ENCODE assay signal across 1 cellular context in genomic region chr5:41095324-41096101, GRCh38.
TF ChIP-seq lines count a peak whose summit lies in the region.

No MANE protein-coding gene starts in this region.

TF ChIP-seq in K562, 482 proteins besides CTCF, POLR2A, EP300 and RAD21:
- TF ChIP-seq MAFF (IDR thresholded peaks at IDR 0.05; ENCODE audit: low read length) (peak; percentile 41; the same call in 1 of the 2 replicates), CEBPZ (IDR thresholded peaks at IDR 0.05; ENCODE audit: borderline replicate concordance, low read depth, low read length) (no peak), ZNF655 (CRISPR knock-in tag; IDR thresholded peaks at IDR 0.05) (no peak), ELF1 (tag; IDR thresholded peaks at IDR 0.05) (no peak), MAFK (IDR thresholded peaks at IDR 0.05; ENCODE audit: low read length) (peak; percentile 29; the same call in 1 of the 2 replicates), SREBF1 (IDR thresholded peaks at IDR 0.05; ENCODE audit: borderline replicate concordance, low read depth, low read length) (no peak), ZNF316 (IDR thresholded peaks at IDR 0.05) (peak; percentile 72), C11orf30 (IDR thresholded peaks at IDR 0.05; ENCODE audit: low read depth) (peak; percentile 43; the same call in 1 of the 2 replicates), NFE2 (IDR thresholded peaks at IDR 0.05; ENCODE audit: low read depth) (peak; percentile 19; the same call in 1 of the 2 replicates), ZBTB26 (CRISPR knock-in tag; IDR thresholded peaks at IDR 0.05) (no peak), HINFP (tag; conservative IDR thresholded peaks at IDR 0.05; ENCODE audit: low read depth) (no peak), MTA3 (IDR thresholded peaks at IDR 0.05; ENCODE audit: borderline replicate concordance) (no peak), USF2 (CRISPR knock-in tag; IDR thresholded peaks at IDR 0.05) (no peak), TOE1 (IDR thresholded peaks at IDR 0.05; ENCODE audit: borderline replicate concordance) (no peak), TOE1 (CRISPR knock-in tag; IDR thresholded peaks at IDR 0.05; ENCODE audit: borderline replicate concordance, low read depth) (no peak), MAFG (tag; conservative IDR thresholded peaks at IDR 0.05) (peak; percentile 41), MCM7 (IDR thresholded peaks at IDR 0.05) (no peak), RNF2 (IDR thresholded peaks at IDR 0.05) (no peak), STAT5B (CRISPR knock-in tag; IDR thresholded peaks at IDR 0.05) (no peak), RFX5 (IDR thresholded peaks at IDR 0.05; ENCODE audit: low read depth, low read length) (no peak)
